In genomic region chr6:22732186-22732970, GRCh38 we compare ENCODE assay signal across 18 cellular contexts.
"Had no signal": no experiment of that assay in that cellular context is flagged by ENCODE, and none has a peak within 500 bp of the region (broad histone marks: within the 10 kb centered on the region; RNA-seq: fewer than 3 reads in every experiment).

No MANE protein-coding gene starts in this region.

- H3K4me1 Mint-ChIP-seq: memory B cell had no signal

- H3K4me3 Mint-ChIP-seq: activated T-helper 1 cell treated with anti-CD3 and anti-CD28 coated beads, Interleukin-12 subunit alpha, Interleukin-12 subunit beta, Interleukin-2, Interleukin-4 antibody, amounts not matched to agents 30 ng/mL and 10 ng/mL and 1 ng/mL, durations not matched to agents 14 hours and 24 hours and 36 hours; memory B cell had no signal

- FAIRE-seq: colon, endometrium had no signal

- H3K4me3 ChIP-seq: cardiac muscle cell, left ventricle myocardium inferior, SK-N-MC, skin epidermis, upper lobe of right lung had no signal

- H3K27me3 Mint-ChIP-seq: memory B cell had no signal

- H3K27ac Mint-ChIP-seq: activated T-helper 1 cell treated with anti-CD3 and anti-CD28 coated beads, Interleukin-12 subunit alpha, Interleukin-12 subunit beta, Interleukin-2, Interleukin-4 antibody, amounts not matched to agents 30 ng/mL and 10 ng/mL and 1 ng/mL, durations not matched to agents 14 hours and 24 hours and 36 hours; memory B cell had no signal

- H3K36me3 ChIP-seq: cardiac muscle cell, left ventricle myocardium inferior, upper lobe of right lung had no signal

- H3K27me3 ChIP-seq: cardiac muscle cell, foreskin keratinocyte, upper lobe of right lung had no signal

- H3K9me3 Mint-ChIP-seq: activated T-helper 1 cell treated with anti-CD3 and anti-CD28 coated beads, Interleukin-12 subunit alpha, Interleukin-12 subunit beta, Interleukin-2, Interleukin-4 antibody, amounts not matched to agents 30 ng/mL and 10 ng/mL and 1 ng/mL, durations not matched to agents 14 hours and 24 hours and 36 hours had no signal

- DNase-seq: activated CD4-positive, alpha-beta T cell treated with anti-CD3 and anti-CD28 coated beads, Interleukin-2, amount 50 U/mL, for 1 hour; activated naive CD4-positive, alpha-beta T cell treated with Interleukin-2 at 50 U/mL for 16 hours; aorta; foreskin keratinocyte; glutamatergic neuron; hypothalamus; left ventricle myocardium inferior; stimulated activated CD4-positive, alpha-beta T cell treated with anti-CD3 and anti-CD28 coated beads, Interleukin-4, amount 100 ng/mL, for 4 hours; stimulated activated naive CD8-positive, alpha-beta T cell treated with anti-CD3 and anti-CD28 coated beads, Interleukin-15, Interleukin-2, amounts not matched to agents 100 U/mL and 50 U/mL, for 24 hours; T-helper 9 cell; upper lobe of right lung had no signal

- H3K36me3 Mint-ChIP-seq: memory B cell had no signal

- H3K9me3 ChIP-seq: left ventricle myocardium inferior, upper lobe of right lung had no signal

- H3K27ac ChIP-seq: cardiac muscle cell, foreskin keratinocyte, left ventricle myocardium inferior, SK-N-MC, skin epidermis, upper lobe of right lung had no signal

- ATAC-seq: foreskin keratinocyte; stimulated activated naive CD8-positive, alpha-beta T cell treated with anti-CD3 and anti-CD28 coated beads, Interleukin-15, Interleukin-2, amounts not matched to agents 100 U/mL and 50 U/mL, for 24 hours; upper lobe of right lung had no signal

- H3K4me1 ChIP-seq: foreskin keratinocyte, upper lobe of right lung had no signal
